8 cellular contexts compared by ENCODE assay signal in genomic region chr18:11500153-11501122, GRCh38.
DNase-seq lines count a peak whose midpoint lies in the region; ATAC-seq lines count a peak whose summit lies in the region.

No MANE protein-coding gene starts in this region.

- no peaks in the 10 kb centered on the region for H3K9me3 ChIP-seq in SJSA1 (replicated peaks)
- no peaks in the 10 kb centered on the region for H3K9me3 ChIP-seq in T-helper 17 cell (ENCODE audit: control insufficient read depth, low read length, poor library complexity, severe bottlenecking)

- no peak overlapping the region for H3K4me3 Mint-ChIP-seq in T-helper 17 cell

- H2AK5ac ChIP-seq in mesendoderm (ENCODE audit: low read length) = no peak overlapping the region

- no peak overlapping the region for H4K8ac ChIP-seq in mesendoderm (ENCODE audit: low read depth, low read length)

- H3K79me1 ChIP-seq in mesendoderm (ENCODE audit: low read length) = no peaks in the 10 kb centered on the region

- H3K4me1 Mint-ChIP-seq in T-helper 17 cell = no peaks in the 10 kb centered on the region

- H3K4me2 ChIP-seq in mesendoderm (ENCODE audit: low read length) = no peak overlapping the region

- H3K36me3 Mint-ChIP-seq in T-helper 17 cell (ENCODE audit: low read depth) = no peaks in the 10 kb centered on the region

- no peak overlapping the region for H3K27ac Mint-ChIP-seq in T-helper 17 cell

- WGBS in mesendoderm (ENCODE audit: extremely low coverage, insufficient coverage, low lambda C conversion rate) = no CpG with 5 or more reads among the region's 8 CpGs

- no peak overlapping the region for H2BK15ac ChIP-seq in mesendoderm (replicated peaks; ENCODE audit: low read depth)

- H4K5ac ChIP-seq in mesendoderm (ENCODE audit: low read length) = no peak overlapping the region

- no peak overlapping the region for H2BK120ac ChIP-seq in mesendoderm (ENCODE audit: low read depth, low read length)

- no peak overlapping the region for H2BK5ac ChIP-seq in mesendoderm (ENCODE audit: low read length)

- H3K27ac ChIP-seq in SJSA1 = peak overlapping the region; percentile 83
- no peak overlapping the region for H3K27ac ChIP-seq in mesendoderm (ENCODE audit: low read depth, low read length)

- H3K4me1 ChIP-seq in SJSA1 (replicated peaks) (peaks cover 18% of the 10 kb centered on the region), mesendoderm (ENCODE audit: control insufficient read depth, low read depth, low read length) (no peaks in the 10 kb centered on the region)

- no peak overlapping the region for H3K4me3 ChIP-seq in SJSA1
- H3K4me3 ChIP-seq in mesendoderm (ENCODE audit: low read length) = no peak overlapping the region

- H3K27me3 ChIP-seq in SJSA1 (replicated peaks) (no peaks in the 10 kb centered on the region), mesendoderm (ENCODE audit: insufficient read depth, low read length, poor library complexity) (no peaks in the 10 kb centered on the region)

- H3K4ac ChIP-seq in mesendoderm (ENCODE audit: low read depth, low read length) = no peak overlapping the region

- peak; percentile 92 for DNase-seq in GM04503 (ENCODE audit: low read depth)
- DNase-seq in SJSA1 (ENCODE audit: low read depth in 1 of 2, low spot score in 2 of 2) = peak; percentile 88 to 97
- DNase-seq in mesendoderm = peak; percentile 62
- no peak for DNase-seq in activated effector memory CD4-positive, alpha-beta T cell treated with anti-CD3 and anti-CD28 coated beads, Interleukin-2, amount 50 U/mL, for 16 hours
- DNase-seq in T-helper 17 cell = no peak
- no peak for DNase-seq in GM19240 (ENCODE audit: insufficient read length, low spot score)
- DNase-seq in NCI-H1694 (lab: John Stamatoyannopoulos, UW) = no peak

- no peak overlapping the region for H3K23ac ChIP-seq in mesendoderm (ENCODE audit: low read length)

- H3K18ac ChIP-seq in mesendoderm (ENCODE audit: low read length) = no peak overlapping the region

- H3K56ac ChIP-seq in mesendoderm (ENCODE audit: low read length) = no peak overlapping the region

- H3K36me3 ChIP-seq in SJSA1 (no peaks in the 10 kb centered on the region), mesendoderm (ENCODE audit: control insufficient read depth, insufficient read depth, low read length) (no peaks in the 10 kb centered on the region)

- H3K9ac ChIP-seq in mesendoderm (ENCODE audit: low read length) = no peak overlapping the region

- ATAC-seq in HG02885 (IDR thresholded peaks at IDR 0.05; ENCODE audit: poor library complexity, unreplicated experiment) (peak; percentile 86), T-helper 17 cell (no peak)

- H3K79me2 ChIP-seq in mesendoderm (ENCODE audit: control insufficient read depth, insufficient read depth, low read length) = no peaks in the 10 kb centered on the region

- H3K27me3 Mint-ChIP-seq in T-helper 17 cell = peaks cover 29% of the 10 kb centered on the region

Comparison
In these comparisons a context has a peak if more than half of its experiments do, and no peak if none do; other contexts are left out.
1. DNase-seq: peak in GM04503 (single experiment), SJSA1 (2 of 2) and mesendoderm (single experiment); none in activated effector memory CD4-positive, alpha-beta T cell treated with anti-CD3 and anti-CD28 coated beads, Interleukin-2, amount 50 U/mL, for 16 hours (single experiment), T-helper 17 cell (0 of 3), GM19240 (single experiment) and NCI-H1694 (single experiment).